Comparison of ENCODE assay signal across 14 cellular contexts in genomic region chr16:8568231-8568617, GRCh38. TPM values are rescaled to one million over a fixed set of nuclear protein-coding genes. Genes with fewer than 3 reads are reported as not detected.
DNase-seq lines count a peak whose midpoint lies in the region; ATAC-seq, FAIRE-seq and TF ChIP-seq lines count a peak whose summit lies in the region.
"Had no signal": no experiment of that assay in that cellular context is flagged by ENCODE, and none has a peak within 500 bp of the region (broad histone marks: within the 10 kb centered on the region; RNA-seq: fewer than 3 reads in every experiment).

No MANE protein-coding gene starts in this region.

- H3K27me3 ChIP-seq in BLaER1 treated with 17β-estradiol and CSF1 and Interleukin-3, amounts not matched to agents 10 nM and 100 nM = no peaks in the 10 kb centered on the region
- no peaks in the 10 kb centered on the region for H3K27me3 ChIP-seq in DND-41 (ENCODE audit: insufficient read depth, low read length, poor library complexity)
- H3K27me3 ChIP-seq in PC-9 (ENCODE audit: insufficient read depth, low read depth) = peaks cover 9% of the 10 kb centered on the region; the same call in 1 of the 2 replicates
- H3K27me3 ChIP-seq in hepatocyte = no peaks in the 10 kb centered on the region

- H3K79me2 ChIP-seq in DND-41 (ENCODE audit: insufficient read depth, low read length) (no peaks in the 10 kb centered on the region), PC-9 (ENCODE audit: low read depth) (no peaks in the 10 kb centered on the region), hepatocyte (no peaks in the 10 kb centered on the region)

- H4K20me1 ChIP-seq in BLaER1 treated with 17β-estradiol and CSF1 and Interleukin-3, amounts not matched to agents 10 nM and 100 nM = no peaks in the 10 kb centered on the region; a peak in 1 of 22 replicates
- H4K20me1 ChIP-seq in DND-41 (ENCODE audit: insufficient read depth, low read length) (no peaks in the 10 kb centered on the region), PC-9 (ENCODE audit: insufficient read depth) (no peaks in the 10 kb centered on the region), hepatocyte (ENCODE audit: insufficient read depth, poor library complexity, severe bottlenecking) (no peaks in the 10 kb centered on the region)

- peak overlapping the region; percentile 36 for H2AFZ ChIP-seq in DND-41 (ENCODE audit: low read depth, low read length)
- H2AFZ ChIP-seq in PC-9 = no peak overlapping the region
- H2AFZ ChIP-seq in hepatocyte = no peak overlapping the region

- peak overlapping the region in 7 of 11 experiments; percentile 17 to 50 (median 41); a peak in 8 of 22 replicates for H3K4me2 ChIP-seq in BLaER1 treated with 17β-estradiol and CSF1 and Interleukin-3, amounts not matched to agents 10 nM and 100 nM
- H3K4me2 ChIP-seq in DND-41 (ENCODE audit: insufficient read depth, low read length) (peak overlapping the region; percentile 47), PC-9 (peak overlapping the region; percentile 40; the same call in 1 of the 2 replicates), hepatocyte (peak overlapping the region; percentile 10)

- H3F3A ChIP-seq in PC-9 (ENCODE audit: insufficient read depth, low read depth) = peaks cover 3% of the 10 kb centered on the region; the same call in 1 of the 2 replicates

- H3K4me1 ChIP-seq in BLaER1 treated with 17β-estradiol and CSF1 and Interleukin-3, amounts not matched to agents 10 nM and 100 nM = peaks cover 27 to 51% (median 37%) of the 10 kb centered on the region in 10 experiments
- peaks cover 9% of the 10 kb centered on the region for H3K4me1 ChIP-seq in DND-41 (ENCODE audit: insufficient read depth, low read length)
- no peaks in the 10 kb centered on the region for H3K4me1 ChIP-seq in PC-9 (replicated peaks; ENCODE audit: insufficient read depth)
- H3K4me1 ChIP-seq in hepatocyte (ENCODE audit: insufficient read depth) = no peaks in the 10 kb centered on the region
- peaks cover 0 to 4% of the 10 kb centered on the region in 2 donors for H3K4me1 ChIP-seq in kidney (ENCODE audit: control insufficient read depth in 1 of 2, insufficient read depth in 1 of 2, low read depth in 1 of 2, low read length in 2 of 2)
- H3K4me1 ChIP-seq: psoas muscle had no signal

- POLR2A ChIA-PET in PC-9 (lab: Charles Lee; ENCODE audit: unreplicated experiment) = no interaction called here

- ATAC-seq in DND-41 (ENCODE audit: insufficient read depth, low read depth) = no peak

- H3K27ac ChIP-seq in BLaER1 treated with 17β-estradiol and CSF1 and Interleukin-3, amounts not matched to agents 10 nM and 100 nM = peak overlapping the region in 6 of 11 experiments; percentile 18 to 55 (median 36); a peak in 9 of 22 replicates
- H3K27ac ChIP-seq in DND-41 (ENCODE audit: low read length) (peak overlapping the region; percentile 37; the same call in 1 of the 2 replicates), PC-9 (no peak overlapping the region), hepatocyte (no peak overlapping the region), kidney (ENCODE audit: low read depth in 2 of 2, low read length in 2 of 2) (no peak overlapping the region)
- H3K27ac ChIP-seq: C4-2B, psoas muscle, spleen had no signal

- TF ChIP-seq CTCF in DND-41 (IDR thresholded peaks at IDR 0.05; ENCODE audit: borderline replicate concordance, extremely low read depth, low read length, poor library complexity, severe bottlenecking) (no peak), PC-9 (conservative IDR thresholded peaks at IDR 0.05) (no peak), hepatocyte (IDR thresholded peaks at IDR 0.05; ENCODE audit: poor library complexity) (no peak), kidney (IDR thresholded peaks at IDR 0.05; ENCODE audit: borderline replicate concordance, extremely low read depth, insufficient read depth) (no peak)

- intact Hi-C loops in PC-9 (cut with micrococcal nuclease; ENCODE audit: unreplicated experiment) = loop anchor here (5.0 kb wide), 1 partner anchor 439 kb away; no protein-coding TSS in a partner anchor
- intact Hi-C loops in kidney (cut with DNase I) = no loop called here

- DNase-seq in DND-41 (no peak), PC-9 (no peak), hepatocyte (ENCODE audit: low spot score) (no peak), kidney (no peak), DMS153 treated with DMSO at 0.1 percent for 48 hours (lab: John Stamatoyannopoulos, UW; ENCODE audit: unreplicated experiment) (no peak), NCI-H1092 treated with DMSO at 0.1 percent for 48 hours (lab: John Stamatoyannopoulos, UW) (no peak)

- H3K9me3 ChIP-seq in BLaER1 treated with 17β-estradiol and CSF1 and Interleukin-3, amounts not matched to agents 10 nM and 100 nM (replicated peaks in 1 of 11) = peaks cover 0 to 10% (median 7%) of the 10 kb centered on the region in 11 experiments; a peak in 20 of 22 replicates
- peaks cover 2% of the 10 kb centered on the region for H3K9me3 ChIP-seq in DND-41 (ENCODE audit: insufficient read depth, low read length, severe bottlenecking)
- no peaks in the 10 kb centered on the region for H3K9me3 ChIP-seq in PC-9 (ENCODE audit: insufficient read depth, low read depth)
- no peaks in the 10 kb centered on the region for H3K9me3 ChIP-seq in hepatocyte (ENCODE audit: low read depth)
- no peaks in the 10 kb centered on the region for H3K9me3 ChIP-seq in kidney (ENCODE audit: control insufficient read depth in 1 of 2, low read length in 2 of 2)
- H3K9me3 ChIP-seq: psoas muscle, spleen, thoracic aorta had no signal

- FAIRE-seq in kidney (lab: Jason Lieb, UNC) = no peak

- H3K9me2 ChIP-seq in PC-9 (ENCODE audit: insufficient read depth) (no peaks in the 10 kb centered on the region), hepatocyte (replicated peaks; ENCODE audit: insufficient read depth) (no peaks in the 10 kb centered on the region)

- BruUV-seq in PC-9 (replicated peaks; lab: Mats Ljungman, UMichigan) = no TSS peak

- CTCF ChIA-PET in PC-9 (lab: Charles Lee) = no interaction called here

- 93% methylated on average over 6 of the region's 6 CpGs for whole genome bisulfite sequencing in hepatocyte (ENCODE audit: low lambda C conversion rate, missing lambda C conversion rate)

- 0 out of 22 replicates have a peak overlapping the region, but pooled peaks of 1 of the 11 experiments have one; percentile 27 for H3K9ac ChIP-seq in BLaER1 treated with 17β-estradiol and CSF1 and Interleukin-3, amounts not matched to agents 10 nM and 100 nM
- H3K9ac ChIP-seq in DND-41 (ENCODE audit: low read depth, low read length) = no peak overlapping the region
- no peak overlapping the region for H3K9ac ChIP-seq in kidney (ENCODE audit: low read length in 2 of 2)

- H3K36me3 ChIP-seq in BLaER1 treated with 17β-estradiol and CSF1 and Interleukin-3, amounts not matched to agents 10 nM and 100 nM = no peaks in the 10 kb centered on the region
- H3K36me3 ChIP-seq in DND-41 (ENCODE audit: insufficient read depth, low read length) (no peaks in the 10 kb centered on the region), PC-9 (ENCODE audit: low read depth) (no peaks in the 10 kb centered on the region), hepatocyte (replicated peaks; ENCODE audit: insufficient read depth, low read depth) (no peaks in the 10 kb centered on the region), kidney (ENCODE audit: control insufficient read depth in 1 of 2, insufficient read depth in 2 of 2, low read length in 2 of 2) (no peaks in the 10 kb centered on the region)
- H3K36me3 ChIP-seq: spleen, thoracic aorta had no signal

- no peak overlapping the region for H3K4me3 ChIP-seq in BLaER1 treated with 17β-estradiol and CSF1 and Interleukin-3, amounts not matched to agents 10 nM and 100 nM
- H3K4me3 ChIP-seq in DND-41 (ENCODE audit: low read depth in 1 of 2, low read length in 2 of 2) = no peak overlapping the region
- H3K4me3 ChIP-seq in PC-9 = no peak overlapping the region
- H3K4me3 ChIP-seq in hepatocyte = no peak overlapping the region
- H3K4me3 ChIP-seq in kidney (ENCODE audit: low read length in 2 of 2) = no peak overlapping the region
- H3K4me3 ChIP-seq: psoas muscle, spleen, thoracic aorta had no signal

RNA-seq across cellular contexts. Expression of gene TMEM114, which starts 22.1 kb away (rescaled TPM):
- total RNA-seq in PC-9 (2021) (not detected in 2 replicates), hepatocyte (not detected in 2 replicates), kidney (not detected)
- polyA plus RNA-seq in hepatocyte (not detected in 2 replicates), kidney (ENCODE audit: insufficient read depth, low read depth, low replicate concordance) (not detected)
- total RNA-seq: activated T-cell treated with anti-CD3 and anti-CD28 coated beads, Interleukin-2, amount 50 U/mL, for 72 hours; Daoy; naive thymus-derived CD4-positive, alpha-beta T cell; psoas muscle; spleen; thoracic aorta had no signal
- polyA plus RNA-seq: naive thymus-derived CD4-positive, alpha-beta T cell; psoas muscle; spleen had no signal

RNA-seq across cellular contexts. Expression of gene METTL22, which starts 53.3 kb away (rescaled TPM):
- 62.2 and 79.2 TPM in 2 replicates for total RNA-seq in PC-9 (2021)
- total RNA-seq in hepatocyte = 16.9 and 17.6 TPM in 2 replicates
- 19.7 and 35.1 TPM in 2 replicates for polyA plus RNA-seq in hepatocyte
- 26.2 TPM for total RNA-seq in kidney
- polyA plus RNA-seq in kidney (ENCODE audit: insufficient read depth, low read depth, low replicate concordance) = 12.0 TPM

Comparison
In these comparisons a context has a peak if more than half of its experiments do, and no peak if none do; other contexts are left out.
1. H3K27ac ChIP-seq: peak in BLaER1 treated with 17β-estradiol and CSF1 and Interleukin-3, amounts not matched to agents 10 nM and 100 nM (6 of 11) and DND-41 (single experiment); none in PC-9 (single experiment), hepatocyte (single experiment) and kidney (0 of 2).
2. Peak in every context shown above with its lines, with median percentiles within 50 percentile points of each other: H3K4me2 ChIP-seq.